Comparison of ENCODE assay signal across 20 cellular contexts in genomic region chr4:47109379-47109778, GRCh38.
"Had no signal": no experiment of that assay in that cellular context is flagged by ENCODE, and none has a peak within 500 bp of the region (broad histone marks: within the 10 kb centered on the region; RNA-seq: fewer than 3 reads in every experiment).

No MANE protein-coding gene starts in this region.

- H3K4me1 ChIP-seq: lower lobe of right lung, transverse colon, uterus had no signal

- H3K27ac ChIP-seq: cardiac muscle cell, lower lobe of right lung, transverse colon, uterus had no signal

- FAIRE-seq: kidney had no signal

- H3K4me3 Mint-ChIP-seq: activated CD4-positive, alpha-beta T cell treated with anti-CD3 and anti-CD28 coated beads, Interleukin-2, amount 10 ng/mL, durations not matched to agents 7 days and 5 days; activated CD8-positive, alpha-beta memory T cell treated with anti-CD3 and anti-CD28 coated beads, Interleukin-2, amount 10 ng/mL, durations not matched to agents 7 days and 5 days; activated CD8-positive, alpha-beta T cell treated with anti-CD3 and anti-CD28 coated beads for 36 hours; activated naive CD4-positive, alpha-beta T cell treated with anti-CD3 and anti-CD28 coated beads, Interleukin-2, amount 10 ng/mL, durations not matched to agents 7 days and 5 days; dendritic cell treated with granulocyte-macrophage colony-stimulating factor and Interleukin-4, amounts not matched to agents 40 ng/mL and 50 ng/mL, for 4 days; naive B cell; stimulated activated naive B cell treated with anti-CD40 and anti-IgM and Interleukin-4, amounts not matched to agents 10 μg/mL and 1 μg/mL and 100 μg/mL, for 72 hours had no signal

- H3K36me3 Mint-ChIP-seq: activated CD8-positive, alpha-beta memory T cell treated with anti-CD3 and anti-CD28 coated beads, Interleukin-2, amount 10 ng/mL, durations not matched to agents 7 days and 5 days; activated naive CD4-positive, alpha-beta T cell treated with anti-CD3 and anti-CD28 coated beads, Interleukin-2, amount 10 ng/mL, durations not matched to agents 7 days and 5 days; naive B cell; stimulated activated naive B cell treated with anti-CD40 and anti-IgM and Interleukin-4, amounts not matched to agents 10 μg/mL and 1 μg/mL and 100 μg/mL, for 72 hours had no signal

- H3K9me3 ChIP-seq: lower lobe of right lung, transverse colon, uterus had no signal

- H3K9me3 Mint-ChIP-seq: activated CD4-positive, alpha-beta T cell treated with anti-CD3 and anti-CD28 coated beads, Interleukin-2, amount 10 ng/mL, durations not matched to agents 7 days and 5 days; activated CD8-positive, alpha-beta T cell treated with anti-CD3 and anti-CD28 coated beads for 36 hours; activated naive CD4-positive, alpha-beta T cell treated with anti-CD3 and anti-CD28 coated beads, Interleukin-2, amount 10 ng/mL, durations not matched to agents 7 days and 5 days; dendritic cell treated with granulocyte-macrophage colony-stimulating factor and Interleukin-4, amounts not matched to agents 40 ng/mL and 50 ng/mL, for 4 days; stimulated activated naive B cell treated with anti-CD40 and anti-IgM and Interleukin-4, amounts not matched to agents 10 μg/mL and 1 μg/mL and 100 μg/mL, for 72 hours had no signal

- H3K27me3 Mint-ChIP-seq: activated naive CD4-positive, alpha-beta T cell treated with anti-CD3 and anti-CD28 coated beads, Interleukin-2, amount 10 ng/mL, durations not matched to agents 7 days and 5 days had no signal

- H3K4me3 ChIP-seq: cardiac muscle cell, lower lobe of right lung, smooth muscle cell, transverse colon, uterus had no signal

- H3K36me3 ChIP-seq: cardiac muscle cell, lower lobe of right lung, transverse colon, uterus had no signal

- H3K4me1 Mint-ChIP-seq: activated CD4-positive, alpha-beta T cell treated with anti-CD3 and anti-CD28 coated beads, Interleukin-2, amount 10 ng/mL, durations not matched to agents 7 days and 5 days; activated CD8-positive, alpha-beta memory T cell treated with anti-CD3 and anti-CD28 coated beads, Interleukin-2, amount 10 ng/mL, durations not matched to agents 7 days and 5 days; activated naive CD4-positive, alpha-beta T cell treated with anti-CD3 and anti-CD28 coated beads, Interleukin-2, amount 10 ng/mL, durations not matched to agents 7 days and 5 days; naive B cell; stimulated activated naive B cell treated with anti-CD40 and anti-IgM and Interleukin-4, amounts not matched to agents 10 μg/mL and 1 μg/mL and 100 μg/mL, for 72 hours had no signal

- H3K27me3 ChIP-seq: cardiac muscle cell, transverse colon, uterus had no signal

- DNase-seq: activated CD4-positive, alpha-beta T cell treated with anti-CD3 and anti-CD28 coated beads, Interleukin-2, amount 10 ng/mL, durations not matched to agents 7 days and 5 days; activated CD4-positive, CD25-positive, alpha-beta regulatory T cell treated with anti-CD3 and anti-CD28 coated beads, Interleukin-2, amount 50 U/mL, for 72 hours; activated CD8-positive, alpha-beta memory T cell treated with anti-CD3 and anti-CD28 coated beads, Interleukin-2, amount 10 ng/mL, durations not matched to agents 7 days and 5 days; activated CD8-positive, alpha-beta T cell treated with anti-CD3 and anti-CD28 coated beads for 36 hours; activated effector memory CD4-positive, alpha-beta T cell treated with anti-CD3 and anti-CD28 coated beads, Interleukin-2, amount 50 U/mL, for 16 hours; activated naive CD4-positive, alpha-beta T cell treated with anti-CD3 and anti-CD28 coated beads, Interleukin-2, amount 10 ng/mL, durations not matched to agents 7 days and 5 days; activated T-cell treated with anti-CD3 and anti-CD28 coated beads for 4 hours; effector CD4-positive, alpha-beta T cell; erythroblast; foreskin fibroblast; kidney; lower lobe of right lung; naive B cell; stimulated activated CD4-positive, alpha-beta T cell treated with anti-CD3 and anti-CD28 coated beads, Interleukin-15, amount 100 ng/mL, for 24 hours; stimulated activated naive B cell treated with anti-CD40 and anti-IgM and Interleukin-4, amounts not matched to agents 10 μg/mL and 1 μg/mL and 100 μg/mL, for 72 hours; transverse colon; uterus had no signal

- H3K27ac Mint-ChIP-seq: activated CD4-positive, alpha-beta T cell treated with anti-CD3 and anti-CD28 coated beads, Interleukin-2, amount 10 ng/mL, durations not matched to agents 7 days and 5 days; activated CD8-positive, alpha-beta memory T cell treated with anti-CD3 and anti-CD28 coated beads, Interleukin-2, amount 10 ng/mL, durations not matched to agents 7 days and 5 days; activated CD8-positive, alpha-beta T cell treated with anti-CD3 and anti-CD28 coated beads for 36 hours; activated naive CD4-positive, alpha-beta T cell treated with anti-CD3 and anti-CD28 coated beads, Interleukin-2, amount 10 ng/mL, durations not matched to agents 7 days and 5 days; dendritic cell treated with granulocyte-macrophage colony-stimulating factor and Interleukin-4, amounts not matched to agents 40 ng/mL and 50 ng/mL, for 4 days; stimulated activated naive B cell treated with anti-CD40 and anti-IgM and Interleukin-4, amounts not matched to agents 10 μg/mL and 1 μg/mL and 100 μg/mL, for 72 hours had no signal
